ENCODE assay signal across 19 cellular contexts in genomic region chr20:57583289-57584257, GRCh38. TPM values are rescaled to one million over a fixed set of nuclear protein-coding genes. Genes with fewer than 3 reads are reported as not detected.
DNase-seq lines count a peak whose midpoint lies in the region; ATAC-seq and TF ChIP-seq lines count a peak whose summit lies in the region.
"Had no signal": no experiment of that assay in that cellular context is flagged by ENCODE, and none has a peak within 500 bp of the region (broad histone marks: within the 10 kb centered on the region; RNA-seq: fewer than 3 reads in every experiment).

No MANE protein-coding gene starts in this region.

- no peak overlapping the region for H2BK5ac ChIP-seq in IMR-90 (ENCODE audit: low read depth, low read length, poor library complexity, severe bottlenecking)

- dilution Hi-C loops in IMR-90 (cut with HindIII; ENCODE audit: low sequenced_read_pairs, unreplicated experiment), result no loop called here

- no peak for TF ChIP-seq CTCF in IMR-90 (conservative IDR thresholded peaks at IDR 0.05; ENCODE audit: low read depth, low read length)
- no peak for TF ChIP-seq CTCF in mesothelial cell of epicardium (IDR thresholded peaks at IDR 0.05; ENCODE audit: unreplicated experiment)
- TF ChIP-seq CTCF in MM.1S (IDR thresholded peaks at IDR 0.05; ENCODE audit: low read length), result no peak

- POLR2A ChIA-PET in IMR-90 (lab: Charles Lee; ENCODE audit: unreplicated experiment), result no interaction called here

- WGBS in IMR-90 (ENCODE audit: extremely low coverage in 2 of 2, insufficient read length in 1 of 2), 2 experiments, result 83% methylated on average over 4 of the region's 18 CpGs; no CpG with 5 or more reads in 1 of the 2 experiments

- H4K91ac ChIP-seq in IMR-90 (ENCODE audit: insufficient read depth, low read depth, low read length), result no peak overlapping the region; the same call in 1 of the 2 replicates

- H2AK5ac ChIP-seq in IMR-90 (ENCODE audit: low read depth, low read length), result no peak overlapping the region

- no peak for TF ChIP-seq POLR2A in IMR-90 (IDR thresholded peaks at IDR 0.05; ENCODE audit: low read depth, low read length)

- H4K8ac ChIP-seq in IMR-90 (ENCODE audit: low read depth in 2 of 2, low read length in 2 of 2), result no peak overlapping the region; a peak in 1 of 4 replicates

- no peaks in the 10 kb centered on the region for H3K9me2 ChIP-seq in MM.1S (replicated peaks; ENCODE audit: insufficient read depth, low read length)

- H3K14ac ChIP-seq in IMR-90 (replicated peaks; ENCODE audit: low read depth, low read length), result no peak overlapping the region

- H3K4me2 ChIP-seq in IMR-90 (ENCODE audit: low read depth, low read length) (no peak overlapping the region; the same call in 1 of the 2 replicates), MM.1S (ENCODE audit: low read depth, low read length) (no peak overlapping the region)

- no peak overlapping the region for H3K23ac ChIP-seq in IMR-90 (ENCODE audit: low read depth, low read length)

- H3K9ac ChIP-seq in IMR-90 (ENCODE audit: low read depth, low read length) (no peak overlapping the region), MM.1S (ENCODE audit: low read length) (no peak overlapping the region)

- H3K4ac ChIP-seq in IMR-90 (ENCODE audit: low read depth, low read length), result no peak overlapping the region

- H2AK9ac ChIP-seq in IMR-90 (replicated peaks; ENCODE audit: low read depth, low read length, poor library complexity), result peak overlapping the region; percentile 50

- in situ Hi-C loops in IMR-90 (cut with MboI; ENCODE audit: low sequenced_read_pairs), result no loop called here

- H3K79me2 ChIP-seq in MM.1S (ENCODE audit: low read length), result no peaks in the 10 kb centered on the region

- H3K27me3 ChIP-seq in IMR-90 (ENCODE audit: control insufficient read depth, insufficient read depth, low read length) (peaks cover 23% of the 10 kb centered on the region), MM.1S (replicated peaks; ENCODE audit: insufficient read depth, low read length) (peaks cover 98% of the 10 kb centered on the region)

- peak overlapping the region; percentile 2; the same call in 1 of the 2 replicates for H4K5ac ChIP-seq in IMR-90 (ENCODE audit: low read depth, low read length)

- H2AFZ ChIP-seq in IMR-90 (replicated peaks; ENCODE audit: low read length, poor library complexity) (peak overlapping the region; percentile 34), MM.1S (ENCODE audit: low read length) (no peak overlapping the region)

- H2BK120ac ChIP-seq in IMR-90 (ENCODE audit: low read depth, low read length), result no peak overlapping the region

- no peaks in the 10 kb centered on the region for H3K36me3 Mint-ChIP-seq in mesothelial cell of epicardium
- no peaks in the 10 kb centered on the region for H3K36me3 Mint-ChIP-seq in stimulated activated effector memory CD8-positive, alpha-beta T cell treated with anti-CD3 and anti-CD28 coated beads, Interleukin-12 subunit alpha, Interleukin-12 subunit beta, amount 100 ng/mL, for 72 hours
- H3K36me3 Mint-ChIP-seq: naive thymus-derived CD8-positive, alpha-beta T cell had no signal

- peak overlapping the region; percentile 64 for H3K27ac Mint-ChIP-seq in mesothelial cell of epicardium
- H3K27ac Mint-ChIP-seq in stimulated activated effector memory CD8-positive, alpha-beta T cell treated with anti-CD3 and anti-CD28 coated beads, Interleukin-12 subunit alpha, Interleukin-12 subunit beta, amount 100 ng/mL, for 72 hours, result no peak overlapping the region
- H3K27ac Mint-ChIP-seq: activated CD4-positive, alpha-beta T cell treated with anti-CD3 and anti-CD28 coated beads, Interleukin-2, amount 10 ng/mL, durations not matched to agents 24 days and 14 days; T-helper 2 cell treated with Interferon-gamma antibody and Interleukin-4, amounts not matched to agents 5 μg/mL and 100 μg/mL, for 36 hours had no signal

- H3K4me1 ChIP-seq in IMR-90 (ENCODE audit: control insufficient read depth, insufficient read depth, low read length) (peaks cover 11% of the 10 kb centered on the region), MM.1S (ENCODE audit: low read length) (no peaks in the 10 kb centered on the region)
- H3K4me1 ChIP-seq: BE2C had no signal

- CTCF ChIA-PET in IMR-90 (lab: Yijun Ruan, JAX), result no interaction called here

- H3K9me3 ChIP-seq in IMR-90 (ENCODE audit: control insufficient read depth, insufficient read depth, low read length) (peaks cover 5% of the 10 kb centered on the region), MM.1S (replicated peaks; ENCODE audit: insufficient read depth, low read length) (no peaks in the 10 kb centered on the region)
- H3K9me3 ChIP-seq: BE2C, MG63 had no signal

- H3K9me3 Mint-ChIP-seq in mesothelial cell of epicardium, result peaks cover 4% of the 10 kb centered on the region
- no peaks in the 10 kb centered on the region for H3K9me3 Mint-ChIP-seq in stimulated activated effector memory CD8-positive, alpha-beta T cell treated with anti-CD3 and anti-CD28 coated beads, Interleukin-12 subunit alpha, Interleukin-12 subunit beta, amount 100 ng/mL, for 72 hours
- H3K9me3 Mint-ChIP-seq: activated CD4-positive, alpha-beta T cell treated with anti-CD3 and anti-CD28 coated beads, Interleukin-2, amount 10 ng/mL, durations not matched to agents 24 days and 14 days; T-helper 2 cell treated with Interferon-gamma antibody and Interleukin-4, amounts not matched to agents 5 μg/mL and 100 μg/mL, for 36 hours had no signal

- no peak overlapping the region for H2BK20ac ChIP-seq in IMR-90 (ENCODE audit: low read depth, low read length)

- no peak overlapping the region for H3K4me3 Mint-ChIP-seq in mesothelial cell of epicardium
- no peak overlapping the region for H3K4me3 Mint-ChIP-seq in stimulated activated effector memory CD8-positive, alpha-beta T cell treated with anti-CD3 and anti-CD28 coated beads, Interleukin-12 subunit alpha, Interleukin-12 subunit beta, amount 100 ng/mL, for 72 hours
- H3K4me3 Mint-ChIP-seq: activated CD4-positive, alpha-beta T cell treated with anti-CD3 and anti-CD28 coated beads, Interleukin-2, amount 10 ng/mL, durations not matched to agents 24 days and 14 days; naive thymus-derived CD8-positive, alpha-beta T cell; T-helper 2 cell treated with Interferon-gamma antibody and Interleukin-4, amounts not matched to agents 5 μg/mL and 100 μg/mL, for 36 hours had no signal

- no peak overlapping the region for H3K18ac ChIP-seq in IMR-90 (ENCODE audit: low read depth, low read length)

- DNase-seq in IMR-90 (no peak), caudate nucleus (lab: John Stamatoyannopoulos, UW) (no peak), mesothelial cell of epicardium (ENCODE audit: low spot score in 2 of 2, unreplicated experiment in 2 of 2) (no peak), substantia nigra (lab: John Stamatoyannopoulos, UW) (no peak), MM.1S (no peak), HCEC 1CT (no peak)
- no peak for DNase-seq in stimulated activated effector memory CD8-positive, alpha-beta T cell treated with anti-CD3 and anti-CD28 coated beads, Interleukin-12 subunit alpha, Interleukin-12 subunit beta, amount 100 ng/mL, for 72 hours (ENCODE audit: low spot score in 2 of 2)
- DNase-seq: activated CD4-positive, alpha-beta T cell treated with anti-CD3 and anti-CD28 coated beads, Interleukin-2, amount 10 ng/mL, durations not matched to agents 24 days and 14 days; effector memory CD4-positive, alpha-beta T cell; NCI-H2081 treated with DMSO at 0.1 percent for 48 hours; small intestine had no signal

- H3K36me3 ChIP-seq in IMR-90 (ENCODE audit: control insufficient read depth, insufficient read depth, low read length) (no peaks in the 10 kb centered on the region), MM.1S (replicated peaks; ENCODE audit: insufficient read depth, low read length) (no peaks in the 10 kb centered on the region)
- H3K36me3 ChIP-seq: BE2C, MG63 had no signal

- no peak for TF ChIP-seq RAD21 in IMR-90 (IDR thresholded peaks at IDR 0.05; ENCODE audit: low read length)

- peaks cover 55% of the 10 kb centered on the region for H3K4me1 Mint-ChIP-seq in mesothelial cell of epicardium
- H3K4me1 Mint-ChIP-seq in stimulated activated effector memory CD8-positive, alpha-beta T cell treated with anti-CD3 and anti-CD28 coated beads, Interleukin-12 subunit alpha, Interleukin-12 subunit beta, amount 100 ng/mL, for 72 hours, result no peaks in the 10 kb centered on the region
- H3K4me1 Mint-ChIP-seq: activated CD4-positive, alpha-beta T cell treated with anti-CD3 and anti-CD28 coated beads, Interleukin-2, amount 10 ng/mL, durations not matched to agents 24 days and 14 days had no signal

- H3K27ac ChIP-seq in IMR-90 (ENCODE audit: insufficient read depth, low read length) (no peak overlapping the region), caudate nucleus (ENCODE audit: low read depth, low read length) (peak overlapping the region; percentile 91), substantia nigra (ENCODE audit: low read depth, low read length, poor library complexity, severe bottlenecking) (peak overlapping the region; percentile 41), MM.1S (ENCODE audit: low read length) (no peak overlapping the region)

- no peaks in the 10 kb centered on the region; the same call in 1 of the 2 replicates for H3K9me1 ChIP-seq in IMR-90 (ENCODE audit: insufficient read depth, low read length)

- ATAC-seq in IMR-90 (ENCODE audit: low read depth) (no peak), GM18517 (IDR thresholded peaks at IDR 0.05; ENCODE audit: unreplicated experiment) (no peak)
- ATAC-seq in stimulated activated effector memory CD8-positive, alpha-beta T cell treated with anti-CD3 and anti-CD28 coated beads, Interleukin-12 subunit alpha, Interleukin-12 subunit beta, amount 100 ng/mL, for 72 hours, result no peak
- ATAC-seq: naive thymus-derived CD8-positive, alpha-beta T cell had no signal

- H2BK15ac ChIP-seq in IMR-90 (ENCODE audit: low read depth, low read length), result no peak overlapping the region

- H3K27me3 Mint-ChIP-seq in mesothelial cell of epicardium (ENCODE audit: low read depth), result peaks cover 76% of the 10 kb centered on the region

- H3K56ac ChIP-seq in IMR-90 (ENCODE audit: extremely low read depth, insufficient read depth, low read length), result no peak overlapping the region

- H3K4me3 ChIP-seq in IMR-90 (ENCODE audit: insufficient read depth, low read depth, low read length) (no peak overlapping the region), MM.1S (ENCODE audit: low read length) (no peak overlapping the region)
- H3K4me3 ChIP-seq: MG63 had no signal

- no peaks in the 10 kb centered on the region for H3K79me1 ChIP-seq in IMR-90 (ENCODE audit: low read depth in 1 of 2, low read length in 2 of 2)

- BruUV-seq in IMR-90 (replicated peaks; lab: Mats Ljungman, UMichigan), result no TSS peak

- no peaks in the 10 kb centered on the region for H4K20me1 ChIP-seq in IMR-90 (ENCODE audit: insufficient read depth, low read length)
- H4K20me1 ChIP-seq in MM.1S (ENCODE audit: insufficient read depth, low read length), result no peaks in the 10 kb centered on the region

- H3F3A ChIP-seq in MM.1S (ENCODE audit: insufficient read depth, low read length), result no peaks in the 10 kb centered on the region

- intact Hi-C loops in IMR-90 (cut with micrococcal nuclease), result no loop called here

RNA-seq across cellular contexts. Expression of gene PCK1, which starts 22.7 kb away (rescaled TPM):
- total RNA-seq in IMR-90 (2012; rRNA removed) (not detected in 2 replicates), mesothelial cell of epicardium (not detected in 3 replicates)
- not detected in 2 replicates for polyA plus RNA-seq in IMR-90 (2012; rRNA removed)
- polyA plus RNA-seq in IMR-90 (2012; cell fraction: cytosol; rRNA removed), result not detected in 2 replicates
- not detected in 2 replicates for polyA plus RNA-seq in IMR-90 (2012; cell fraction: nucleus; rRNA removed; ENCODE audit: low replicate concordance)
- total RNA-seq: activated CD4-positive, alpha-beta T cell treated with anti-CD3 and anti-CD28 coated beads, Interleukin-2, amount 10 ng/mL, durations not matched to agents 24 days and 14 days; naive thymus-derived CD8-positive, alpha-beta T cell had no signal
- polyA plus RNA-seq: naive thymus-derived CD8-positive, alpha-beta T cell had no signal

RNA-seq across cellular contexts. Expression of gene ZBP1, which starts 36.7 kb away (rescaled TPM):
- total RNA-seq in IMR-90 (2012; rRNA removed), result not detected in 2 replicates
- not detected in 2 replicates for polyA plus RNA-seq in IMR-90 (2012; rRNA removed)
- not detected in 2 replicates for polyA plus RNA-seq in IMR-90 (2012; cell fraction: cytosol; rRNA removed)
- not detected in 2 replicates for polyA plus RNA-seq in IMR-90 (2012; cell fraction: nucleus; rRNA removed; ENCODE audit: low replicate concordance)
- not detected in 3 replicates for total RNA-seq in mesothelial cell of epicardium
- total RNA-seq: frontal cortex had no signal

RNA-seq across cellular contexts. Expression of gene CTCFL, which starts 58.6 kb away (rescaled TPM):
- total RNA-seq in IMR-90 (2012; rRNA removed) (not detected in 2 replicates), mesothelial cell of epicardium (0.23 to 0.33 TPM (median 0.27 TPM) in 3 replicates)
- polyA plus RNA-seq in IMR-90 (2012; rRNA removed), result not detected in 2 replicates
- not detected in 2 replicates for polyA plus RNA-seq in IMR-90 (2012; cell fraction: cytosol; rRNA removed)
- polyA plus RNA-seq in IMR-90 (2012; cell fraction: nucleus; rRNA removed; ENCODE audit: low replicate concordance), result not detected in 2 replicates
- total RNA-seq: activated CD4-positive, alpha-beta T cell treated with anti-CD3 and anti-CD28 coated beads, Interleukin-2, amount 10 ng/mL, durations not matched to agents 24 days and 14 days; aorta; frontal cortex; HT-29; naive thymus-derived CD8-positive, alpha-beta T cell had no signal
- polyA plus RNA-seq: aorta; naive thymus-derived CD8-positive, alpha-beta T cell had no signal

Comparison
In these comparisons a context has a peak if more than half of its experiments do, and no peak if none do; other contexts are left out.
1. H3K27ac ChIP-seq: peak in caudate nucleus (single experiment) and substantia nigra (single experiment); none in IMR-90 (single experiment) and MM.1S (single experiment).